ENCODE assay signal across 11 cellular contexts in the genomic region with DNA sequence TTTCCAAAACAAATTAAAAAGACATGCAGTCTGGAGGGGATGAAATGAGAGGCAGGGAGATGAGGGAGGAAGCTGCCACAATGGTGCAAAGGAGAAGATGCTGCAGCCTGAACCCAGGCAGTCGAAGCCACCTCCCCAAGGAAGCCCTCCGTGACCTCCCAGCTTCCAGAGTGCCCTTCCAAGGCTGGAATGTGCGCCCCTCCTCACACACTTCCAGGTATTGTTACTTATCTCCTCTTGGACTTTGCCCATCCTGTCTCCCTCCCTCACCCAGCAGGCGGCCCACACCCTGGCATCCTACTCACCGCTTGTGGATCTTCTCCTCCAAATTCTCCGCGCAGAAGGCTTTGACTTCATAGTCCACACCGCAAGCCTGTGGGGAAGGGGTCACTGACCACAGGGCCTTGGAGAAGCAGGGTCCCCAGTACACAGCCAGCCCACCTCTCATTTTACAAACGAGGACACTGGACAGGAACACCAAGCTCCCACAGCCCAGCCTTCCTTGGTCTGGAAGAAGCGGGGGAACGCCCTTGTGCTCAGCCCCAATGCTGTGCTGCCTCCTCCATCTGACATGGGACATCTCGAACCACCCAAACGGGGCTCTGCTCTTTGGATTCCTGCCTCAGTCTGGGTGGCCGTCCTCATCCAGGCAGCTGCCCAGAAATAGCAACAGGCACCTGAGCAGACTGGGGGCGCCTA. TPM values are rescaled to one million over a fixed set of nuclear protein-coding genes. Genes with fewer than 3 reads are reported as not detected.
DNase-seq lines count a peak whose midpoint lies in the region; ATAC-seq and TF ChIP-seq lines count a peak whose summit lies in the region.
"Had no signal": no experiment of that assay in that cellular context is flagged by ENCODE, and none has a peak within 500 bp of the region (broad histone marks: within the 10 kb centered on the region; RNA-seq: fewer than 3 reads in every experiment).

No MANE protein-coding gene starts in this region.

- peaks cover 29 to 50% (median 42%) of the 10 kb centered on the region in 7 donors for H3K4me1 Mint-ChIP-seq in naive thymus-derived CD4-positive, alpha-beta T cell

- H3K27me3 Mint-ChIP-seq in naive thymus-derived CD4-positive, alpha-beta T cell, result no peaks in the 10 kb centered on the region

- CTCF ChIA-PET in naive thymus-derived CD4-positive, alpha-beta T cell (lab: Charles Lee), result interaction anchor here (0.5 to 14.8 kb wide), 23 partner anchors 8 to 258 kb away, joined by 3 to 416 read pairs (median 7); a partner anchor contains a TSS

- 72 to 77% methylated on average over 15 of the region's 15 CpGs for WGBS in heart right ventricle, 2 donors
- 63 to 87% methylated on average over 4 to 7 of the region's 15 CpGs for WGBS in gastroesophageal sphincter (ENCODE audit: low coverage in 1 of 2), 2 donors

- TF ChIP-seq CTCF in heart right ventricle (IDR thresholded peaks at IDR 0.05), result no peak
- TF ChIP-seq CTCF in gastroesophageal sphincter (IDR thresholded peaks at IDR 0.05), result no peak
- TF ChIP-seq CTCF in omental fat pad (IDR thresholded peaks at IDR 0.05), result no peak

- no peaks in the 10 kb centered on the region for H3K9me3 Mint-ChIP-seq in naive thymus-derived CD4-positive, alpha-beta T cell
- H3K9me3 Mint-ChIP-seq: HFFc6 had no signal

- H3K27me3 ChIP-seq in heart right ventricle, result no peaks in the 10 kb centered on the region
- H3K27me3 ChIP-seq in gastroesophageal sphincter, result no peaks in the 10 kb centered on the region
- no peaks in the 10 kb centered on the region for H3K27me3 ChIP-seq in naive thymus-derived CD4-positive, alpha-beta T cell (ENCODE audit: control insufficient read depth in 2 of 2, insufficient read depth in 2 of 2, low read length in 2 of 2)

- H3K27ac ChIP-seq in heart right ventricle (peak overlapping the region in 7 of 10 donors; percentile 1 to 58 (median 20)), gastroesophageal sphincter (peak overlapping the region in 3 of 4 donors; percentile 47 to 66 (median 55))
- no peak overlapping the region for H3K27ac ChIP-seq in naive thymus-derived CD4-positive, alpha-beta T cell (ENCODE audit: low read depth, low read length)
- H3K27ac ChIP-seq: SK-N-MC had no signal

- intact Hi-C loops in heart right ventricle (cut with DNase I) (loop anchor here (1.0 to 10.0 kb wide), 8 partner anchors 46 to 254 kb away; a partner anchor contains a TSS), cardiac septum (cut with DNase I) (loop anchor here (1.0 kb wide), 2 partner anchors 47 to 103 kb away; no protein-coding TSS in a partner anchor)
- intact Hi-C loops in naive thymus-derived CD4-positive, alpha-beta T cell (cut with micrococcal nuclease), result loop anchor here (1.0 kb wide), 6 partner anchors 47 to 251 kb away; no protein-coding TSS in a partner anchor

- TF ChIP-seq EP300 in gastroesophageal sphincter (IDR thresholded peaks at IDR 0.05), result no peak

- H3K9me3 ChIP-seq in heart right ventricle (no peaks in the 10 kb centered on the region), gastroesophageal sphincter (no peaks in the 10 kb centered on the region)
- H3K9me3 ChIP-seq in naive thymus-derived CD4-positive, alpha-beta T cell (ENCODE audit: control insufficient read depth in 2 of 3, low read length in 3 of 3), result no peaks in the 10 kb centered on the region

- POLR2A ChIA-PET in naive thymus-derived CD4-positive, alpha-beta T cell (lab: Charles Lee), result interaction anchor here (0.6 to 8.5 kb wide), 7 partner anchors 49 to 107 kb away, joined by 3 to 119 read pairs (median 9); a partner anchor contains a TSS

- H3K4me3 Mint-ChIP-seq in naive thymus-derived CD4-positive, alpha-beta T cell, result no peak overlapping the region
- H3K4me3 Mint-ChIP-seq: HFFc6 had no signal

- H3K36me3 Mint-ChIP-seq in naive thymus-derived CD4-positive, alpha-beta T cell, result peaks cover 4 to 20% (median 18%) of the 10 kb centered on the region in 5 donors

- no peak overlapping the region for H3K4me3 ChIP-seq in heart right ventricle
- no peak overlapping the region for H3K4me3 ChIP-seq in gastroesophageal sphincter
- H3K4me3 ChIP-seq in naive thymus-derived CD4-positive, alpha-beta T cell (ENCODE audit: low read length), result no peak overlapping the region
- H3K4me3 ChIP-seq: SK-N-MC had no signal

- no peak for TF ChIP-seq POLR2A in gastroesophageal sphincter (IDR thresholded peaks at IDR 0.05)

- H3K4me1 ChIP-seq in heart right ventricle, result peaks cover 0 to 25% (median 19%) of the 10 kb centered on the region in 9 donors
- H3K4me1 ChIP-seq in gastroesophageal sphincter, result peaks cover 0 to 23% (median 6%) of the 10 kb centered on the region in 3 donors
- H3K4me1 ChIP-seq in naive thymus-derived CD4-positive, alpha-beta T cell (ENCODE audit: control insufficient read depth in 2 of 2, insufficient read depth in 2 of 2, low read length in 2 of 2), result peaks cover 20 to 43% of the 10 kb centered on the region in 2 donors

- DNase-seq in heart right ventricle (no peak), cardiac septum (ENCODE audit: low spot score) (no peak), omental fat pad (ENCODE audit: low spot score) (no peak), C1 segment of cervical spinal cord (lab: John Stamatoyannopoulos, UW) (no peak)
- DNase-seq in naive thymus-derived CD4-positive, alpha-beta T cell, result peak in 1 of 9 donors; percentile 8

- ATAC-seq in heart right ventricle (peak in 6 of 8 donors; percentile 5 to 31 (median 11)), gastroesophageal sphincter (no peak), omental fat pad (ENCODE audit: low FRiP score) (no peak), GM19023 (IDR thresholded peaks at IDR 0.05; ENCODE audit: unreplicated experiment) (no peak), GM18498 (IDR thresholded peaks at IDR 0.05; ENCODE audit: unreplicated experiment) (no peak)
- ATAC-seq in naive thymus-derived CD4-positive, alpha-beta T cell, result no peak

- H3K27ac Mint-ChIP-seq in naive thymus-derived CD4-positive, alpha-beta T cell, result peak overlapping the region in 8 of 9 donors; percentile 45 to 99 (median 90)
- H3K27ac Mint-ChIP-seq: HFFc6 had no signal

- H3K36me3 ChIP-seq in heart right ventricle (peaks cover 0 to 99% (median 29%) of the 10 kb centered on the region in 9 donors), gastroesophageal sphincter (peaks cover 3 to 98% of the 10 kb centered on the region in 2 donors)
- H3K36me3 ChIP-seq in naive thymus-derived CD4-positive, alpha-beta T cell (ENCODE audit: control insufficient read depth in 2 of 3, insufficient read depth in 3 of 3, low read length in 3 of 3), result peaks cover 0 to 74% (median 3%) of the 10 kb centered on the region in 3 experiments

RNA-seq across cellular contexts. Expression of a gene that starts 40.3 kb away (rescaled TPM):
- under 1 TPM in 5 of 10 donors, not detected in 5; 0.09 to 0.37 (median 0.17) TPM for total RNA-seq in heart right ventricle
- polyA plus RNA-seq in heart right ventricle, result under 1 TPM; 0.07 to 0.16 TPM
- 0.08 TPM for total RNA-seq in cardiac septum
- under 1 TPM in 2 of 4 donors, not detected in 2; 0.13 to 0.31 TPM for total RNA-seq in gastroesophageal sphincter
- total RNA-seq in naive thymus-derived CD4-positive, alpha-beta T cell, result under 1 TPM; 0.15 to 0.58 (median 0.27) TPM
- polyA plus RNA-seq in naive thymus-derived CD4-positive, alpha-beta T cell, result under 1 TPM in 1 of 2 donors, not detected in 1; 0.40 TPM
- total RNA-seq in omental fat pad, result under 1 TPM in 2 of 4 donors, not detected in 2; 0.19 to 0.48 TPM
- total RNA-seq: fibroblast of villous mesenchyme, HFFc6 had no signal

Comparison
In these comparisons a context has a peak if more than half of its experiments do, and no peak if none do; other contexts are left out.
1. ATAC-seq: peak in heart right ventricle (6 of 8); none in gastroesophageal sphincter (single experiment), naive thymus-derived CD4-positive, alpha-beta T cell (single experiment), omental fat pad (single experiment), GM19023 (single experiment) and GM18498 (single experiment).